Comparison of ENCODE assay signal across 21 cellular contexts in the genomic region with DNA sequence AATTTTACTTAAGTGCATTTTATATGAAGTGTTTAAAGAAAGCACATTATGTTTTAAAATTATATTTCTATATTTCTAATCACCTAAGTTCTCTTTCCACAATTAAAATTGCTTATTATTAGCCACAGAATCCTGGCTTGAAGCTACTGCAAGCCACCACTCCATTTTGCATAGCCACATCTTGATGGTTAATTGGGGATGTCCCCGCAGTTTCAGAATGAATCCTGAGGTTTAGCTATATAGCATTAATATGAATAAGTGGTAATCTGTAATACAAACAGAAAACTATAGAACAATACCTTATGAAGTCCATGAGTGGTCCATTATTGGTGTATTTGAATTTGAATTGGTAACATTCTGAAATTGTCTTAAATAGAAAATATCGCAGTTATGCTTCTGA. TPM values are rescaled to one million over a fixed set of nuclear protein-coding genes. Genes with fewer than 3 reads are reported as not detected.
DNase-seq lines count a peak whose midpoint lies in the region; ATAC-seq, FAIRE-seq and TF ChIP-seq lines count a peak whose summit lies in the region.
"Had no signal": no experiment of that assay in that cellular context is flagged by ENCODE, and none has a peak within 500 bp of the region (broad histone marks: within the 10 kb centered on the region; RNA-seq: fewer than 3 reads in every experiment).

No MANE protein-coding gene starts in this region.

- peaks cover 7% of the 10 kb centered on the region; the same call in 1 of the 2 replicates for H3K4me1 ChIP-seq in GM12878 (ENCODE audit: control insufficient read depth, insufficient read depth, low read length)
- H3K4me1 ChIP-seq: heart left ventricle had no signal

- no peak for TF ChIP-seq POLR2A in GM12878 (IDR thresholded peaks at IDR 0.05; ENCODE audit: low read depth, low read length)

- no peak overlapping the region for H3K4me3 ChIP-seq in GM12878
- H3K4me3 ChIP-seq: heart left ventricle, SK-N-MC had no signal

- peak; percentile 86 for FAIRE-seq in GM12878 (lab: Jason Lieb, UNC)
- FAIRE-seq: bronchial epithelial cell had no signal

- no TSS peak for BruUV-seq in GM12878 (replicated peaks; lab: Mats Ljungman, UMichigan)

- H3K9ac ChIP-seq in GM12878 (ENCODE audit: control insufficient read depth, insufficient read depth, low read length) = no peak overlapping the region

- DNase-seq in activated CD4-positive, alpha-beta T cell treated with anti-CD3 and anti-CD28 coated beads for 48 hours = peak; percentile 44
- DNase-seq in activated CD4-positive, alpha-beta T cell treated with anti-CD3 and anti-CD28 coated beads, Interleukin-2, amount 10 ng/mL, durations not matched to agents 7 days and 5 days = no peak
- peak; percentile 23 for DNase-seq in GM12878 (ENCODE audit: low read depth, low spot score)
- DNase-seq in NCI-H1048 (lab: John Stamatoyannopoulos, UW) = no peak
- DNase-seq in T-helper 17 cell = no peak
- no peak for DNase-seq in posterior cingulate gyrus
- DNase-seq: C1 segment of cervical spinal cord, DMS 273 treated with DMSO at 0.1 percent for 48 hours, heart left ventricle, mesendoderm, NCI-H2081 treated with DMSO at 0.1 percent for 48 hours, NCI-H526, trophoblast cell had no signal

- no peak for TF ChIP-seq RAD21 in GM12878 (IDR thresholded peaks at IDR 0.05; ENCODE audit: insufficient read depth, low read depth, low read length)

- WGBS in GM12878 (ENCODE audit: insufficient coverage, insufficient replicate concordance, low lambda C conversion rate, missing lambda C conversion rate) = 0% methylated on average over 2 of the region's 2 CpGs

- peak in 1 of 2 experiments; percentile 49; a peak in 2 of 4 replicates for TF ChIP-seq EP300 in GM12878 (IDR thresholded peaks at IDR 0.05; ENCODE audit: borderline replicate concordance in 1 of 2, control insufficient read depth in 1 of 2, low read depth in 2 of 2, low read length in 2 of 2)

- peak; percentile 53 for ATAC-seq in GM18858 (IDR thresholded peaks at IDR 0.05; ENCODE audit: unreplicated experiment)
- peak; percentile 81 for ATAC-seq in HG02852 (IDR thresholded peaks at IDR 0.05; ENCODE audit: unreplicated experiment)
- peak; percentile 99 for ATAC-seq in GM12878
- no peak for ATAC-seq in T-helper 17 cell
- ATAC-seq: heart left ventricle had no signal

- no peak overlapping the region for H3K27ac Mint-ChIP-seq in activated CD4-positive, alpha-beta T cell treated with anti-CD3 and anti-CD28 coated beads, Interleukin-2, amount 10 ng/mL, durations not matched to agents 7 days and 5 days
- H3K27ac Mint-ChIP-seq in T-helper 17 cell = no peak overlapping the region
- H3K27ac Mint-ChIP-seq: activated naive CD4-positive, alpha-beta T cell treated with anti-CD3 and anti-CD28 coated beads, Interleukin-2, amount 50 U/mL, for 24 hours had no signal

- H2AFZ ChIP-seq in GM12878 (ENCODE audit: control insufficient read depth, low read depth, low read length) = no peak overlapping the region

- H3K4me3 Mint-ChIP-seq in activated CD4-positive, alpha-beta T cell treated with anti-CD3 and anti-CD28 coated beads, Interleukin-2, amount 10 ng/mL, durations not matched to agents 7 days and 5 days = no peak overlapping the region
- H3K4me3 Mint-ChIP-seq in T-helper 17 cell = no peak overlapping the region
- H3K4me3 Mint-ChIP-seq: activated naive CD4-positive, alpha-beta T cell treated with anti-CD3 and anti-CD28 coated beads, Interleukin-2, amount 50 U/mL, for 24 hours had no signal

- no peak overlapping the region for H3K27ac ChIP-seq in GM12878 (ENCODE audit: control insufficient read depth, insufficient read depth)
- H3K27ac ChIP-seq: heart left ventricle, SK-N-MC had no signal

- H3K36me3 Mint-ChIP-seq in activated CD4-positive, alpha-beta T cell treated with anti-CD3 and anti-CD28 coated beads, Interleukin-2, amount 10 ng/mL, durations not matched to agents 7 days and 5 days (ENCODE audit: low read depth) = no peaks in the 10 kb centered on the region
- H3K36me3 Mint-ChIP-seq in T-helper 17 cell (ENCODE audit: low read depth) = no peaks in the 10 kb centered on the region
- H3K36me3 Mint-ChIP-seq: activated naive CD4-positive, alpha-beta T cell treated with anti-CD3 and anti-CD28 coated beads, Interleukin-2, amount 50 U/mL, for 24 hours had no signal

- TF ChIP-seq CTCF in GM12878 (IDR thresholded peaks at IDR 0.05 in 2 of 3, conservative IDR thresholded peaks at IDR 0.05 in 1 of 3; ENCODE audit: control insufficient read depth in 2 of 3, extremely low read depth in 1 of 3, insufficient read depth in 1 of 3, low read depth in 3 of 3, low read length in 3 of 3) = no peak

- POLR2A ChIA-PET in activated CD4-positive, alpha-beta T cell treated with anti-CD3 and anti-CD28 coated beads, Interleukin-2, amount 10 ng/mL, durations not matched to agents 7 days and 5 days (lab: Charles Lee) = no interaction called here
- POLR2A ChIA-PET in GM12878 (lab: Charles Lee) = interaction anchor here (0.5 to 1.6 kb wide), 3 partner anchors 10 to 25 kb away, joined by 4 to 6 read pairs (median 5); a partner anchor contains a TSS

- H3K27me3 Mint-ChIP-seq in activated CD4-positive, alpha-beta T cell treated with anti-CD3 and anti-CD28 coated beads, Interleukin-2, amount 10 ng/mL, durations not matched to agents 7 days and 5 days = peaks cover 3% of the 10 kb centered on the region
- H3K27me3 Mint-ChIP-seq in T-helper 17 cell = no peaks in the 10 kb centered on the region
- H3K27me3 Mint-ChIP-seq: activated naive CD4-positive, alpha-beta T cell treated with anti-CD3 and anti-CD28 coated beads, Interleukin-2, amount 50 U/mL, for 24 hours had no signal

- no peaks in the 10 kb centered on the region for H3K9me3 Mint-ChIP-seq in activated CD4-positive, alpha-beta T cell treated with anti-CD3 and anti-CD28 coated beads, Interleukin-2, amount 10 ng/mL, durations not matched to agents 7 days and 5 days
- H3K9me3 Mint-ChIP-seq: activated naive CD4-positive, alpha-beta T cell treated with anti-CD3 and anti-CD28 coated beads, Interleukin-2, amount 50 U/mL, for 24 hours had no signal

- peaks cover 2% of the 10 kb centered on the region for H3K4me1 Mint-ChIP-seq in activated CD4-positive, alpha-beta T cell treated with anti-CD3 and anti-CD28 coated beads, Interleukin-2, amount 10 ng/mL, durations not matched to agents 7 days and 5 days
- H3K4me1 Mint-ChIP-seq in T-helper 17 cell = peaks cover 2% of the 10 kb centered on the region
- H3K4me1 Mint-ChIP-seq: activated naive CD4-positive, alpha-beta T cell treated with anti-CD3 and anti-CD28 coated beads, Interleukin-2, amount 50 U/mL, for 24 hours had no signal

- in situ Hi-C loops in GM12878 (cut with MboI) = no loop called here

- no peaks in the 10 kb centered on the region for H3K79me2 ChIP-seq in GM12878 (ENCODE audit: control insufficient read depth, insufficient read depth, low read length)

- RAD21 ChIA-PET in GM12878 (lab: Charles Lee; ENCODE audit: unreplicated experiment) = interaction anchor here (0.8 to 1.7 kb wide), 7 partner anchors 10 to 145 kb away, joined by 3 to 9 read pairs (median 5); a partner anchor contains a TSS

- H3K9me3 ChIP-seq in GM12878 (replicated peaks; ENCODE audit: control insufficient read depth, insufficient read depth, low read length) = no peaks in the 10 kb centered on the region
- no peaks in the 10 kb centered on the region for H3K9me3 ChIP-seq in T-helper 17 cell (ENCODE audit: control insufficient read depth, low read length, poor library complexity, severe bottlenecking)
- H3K9me3 ChIP-seq: heart left ventricle had no signal

- no peaks in the 10 kb centered on the region; a peak in 1 of 4 replicates for H3K27me3 ChIP-seq in GM12878 (replicated peaks in 1 of 2; ENCODE audit: control insufficient read depth in 2 of 2, insufficient read depth in 2 of 2, low read length in 1 of 2)
- H3K27me3 ChIP-seq: heart left ventricle had no signal

- H3K4me2 ChIP-seq in GM12878 (ENCODE audit: control insufficient read depth, insufficient read depth) = no peak overlapping the region

- SMC1A ChIA-PET in GM12878 (lab: Charles Lee; ENCODE audit: uncharacterized antibody, unreplicated experiment) = interaction anchor here (0.7 to 2.6 kb wide), 6 partner anchors 8 to 148 kb away, joined by 3 to 20 read pairs (median 3); a partner anchor contains a TSS

- H4K20me1 ChIP-seq in GM12878 (ENCODE audit: control insufficient read depth, insufficient read depth) = no peaks in the 10 kb centered on the region

- H3K36me3 ChIP-seq in GM12878 (ENCODE audit: control insufficient read depth in 2 of 2, insufficient read depth in 2 of 2, low read length in 1 of 2) = no peaks in the 10 kb centered on the region
- H3K36me3 ChIP-seq: heart left ventricle had no signal

- intact Hi-C loops in GM12878 (cut with micrococcal nuclease; ENCODE audit: unreplicated experiment) (no loop called here), posterior cingulate gyrus (cut with DNase I) (no loop called here)

- CTCF ChIA-PET in activated CD4-positive, alpha-beta T cell treated with anti-CD3 and anti-CD28 coated beads, Interleukin-2, amount 10 ng/mL, durations not matched to agents 7 days and 5 days (lab: Charles Lee) = interaction anchor here (0.6 to 1.8 kb wide), 2 partner anchors 12 to 21 kb away, joined by 3 to 4 read pairs; a partner anchor contains a TSS
- CTCF ChIA-PET in GM12878 (lab: Yijun Ruan, JAX) = interaction anchor here (0.8 to 2.7 kb wide), 3 partner anchors 12 to 161 kb away, joined by 3 to 18 read pairs (median 3); a partner anchor contains a TSS

RNA-seq across cellular contexts. Expression of a gene that starts 11.6 kb away (rescaled TPM):
- 10 to 100 TPM; 24.0 to 27.1 TPM for total RNA-seq in activated CD4-positive, alpha-beta T cell treated with anti-CD3 and anti-CD28 coated beads, Interleukin-2, amount 10 ng/mL, durations not matched to agents 7 days and 5 days
- total RNA-seq in GM12878 (2013; cell fraction: nucleolus; rRNA removed) = 22.0 and 23.1 TPM in 2 replicates
- total RNA-seq in GM12878 (2014; rRNA removed) = 7.7 and 8.8 TPM in 2 replicates
- total RNA-seq in GM12878 (2014; rRNA removed; fragmentation: Illumina TruSeq; extraction: Trizol) = 20.0 and 21.0 TPM in 2 replicates
- total RNA-seq in GM12878 (2021) = 17.2 and 18.3 TPM in 2 replicates
- 12.6 TPM for polyA plus RNA-seq in GM12878 (2011; ENCODE audit: low read depth)
- 25.2 and 34.7 TPM in 2 replicates for polyA plus RNA-seq in GM12878 (2011; rRNA removed)
- 12.0 and 12.5 TPM in 2 replicates for polyA plus RNA-seq in GM12878 (2011; cell fraction: cytosol; rRNA removed)
- 6.0 and 6.8 TPM in 2 replicates for polyA plus RNA-seq in GM12878 (2011; cell fraction: nucleus; rRNA removed)
- polyA plus RNA-seq in GM12878 (2012) = 26.1 and 30.0 TPM in 2 replicates
- 27.2 and 29.7 TPM in 2 replicates for polyA plus RNA-seq in GM12878 (2014; fragmentation: Illumina TruSeq; extraction: Trizol)
- polyA plus RNA-seq in GM12878 (2014; fragmentation: Nextera tagmentation; extraction: Ambion mirVana) = 10 to 100 TPM; 11.8 to 12.1 TPM
- polyA plus RNA-seq in GM12878 (2014; rRNA removed) = 14.2 and 14.5 TPM in 2 replicates
- polyA plus RNA-seq in GM12878 (2016; fragmentation: Nextera tagmentation; extraction: Ambion mirVana) = 10 to 100 TPM; 24.4 to 29.9 TPM
- 22.0 and 22.5 TPM in 2 replicates for polyA minus RNA-seq in GM12878 (2011; rRNA and poly(A)+ RNA removed)
- polyA minus RNA-seq in GM12878 (2011; cell fraction: cytosol; rRNA and poly(A)+ RNA removed) = 13.4 and 13.6 TPM in 2 replicates
- 4.8 and 7.3 TPM in 2 replicates for polyA minus RNA-seq in GM12878 (2011; cell fraction: nucleus; rRNA and poly(A)+ RNA removed)
- total RNA-seq in T-helper 17 cell = 1 to 10 TPM; 7.0 to 9.1 TPM

RNA-seq across cellular contexts. Expression of a gene that starts 12.1 kb away (rescaled TPM):
- under 1 TPM; 0.37 to 0.40 TPM for total RNA-seq in activated CD4-positive, alpha-beta T cell treated with anti-CD3 and anti-CD28 coated beads, Interleukin-2, amount 10 ng/mL, durations not matched to agents 7 days and 5 days
- 0.81 TPM in 1 of 2 replicates, not detected in the other for total RNA-seq in GM12878 (2013; cell fraction: nucleolus; rRNA removed)
- total RNA-seq in GM12878 (2014; rRNA removed) (0.22 TPM in 1 of 2 replicates, not detected in the other), GM12878 (2014; rRNA removed; fragmentation: Illumina TruSeq; extraction: Trizol) (0.22 and 0.28 TPM in 2 replicates), GM12878 (2021) (not detected in 2 replicates), T-helper 17 cell (under 1 TPM in 1 of 2 donors, not detected in 1; 0.80 TPM)
- not detected for polyA plus RNA-seq in GM12878 (2011; ENCODE audit: low read depth)
- polyA plus RNA-seq in GM12878 (2011; rRNA removed) (0.08 and 0.27 TPM in 2 replicates), GM12878 (2014; fragmentation: Illumina TruSeq; extraction: Trizol) (0.78 TPM in 1 of 2 replicates, not detected in the other), GM12878 (2014; fragmentation: Nextera tagmentation; extraction: Ambion mirVana) (not detected), GM12878 (2014; rRNA removed) (0.22 TPM in 1 of 2 replicates, not detected in the other), GM12878 (2016; fragmentation: Nextera tagmentation; extraction: Ambion mirVana) (under 1 TPM in 1 of 2 experiments, not detected in 1; 0.18 TPM)
- not detected in 2 replicates for polyA plus RNA-seq in GM12878 (2011; cell fraction: cytosol; rRNA removed)
- 0.27 and 0.32 TPM in 2 replicates for polyA plus RNA-seq in GM12878 (2011; cell fraction: nucleus; rRNA removed)
- polyA plus RNA-seq in GM12878 (2012) = 0.15 TPM in 1 of 2 replicates, not detected in the other
- polyA minus RNA-seq in GM12878 (2011; rRNA and poly(A)+ RNA removed) = not detected in 2 replicates
- polyA minus RNA-seq in GM12878 (2011; cell fraction: cytosol; rRNA and poly(A)+ RNA removed) = not detected in 2 replicates
- not detected in 2 replicates for polyA minus RNA-seq in GM12878 (2011; cell fraction: nucleus; rRNA and poly(A)+ RNA removed)
- total RNA-seq: A172, MCF 10A had no signal
- polyA plus RNA-seq: heart left ventricle, neural cell had no signal

RNA-seq across cellular contexts. Expression of a gene that starts 57.0 kb away (rescaled TPM):
- 100 to 1,000 TPM; 111 to 117 TPM for total RNA-seq in activated CD4-positive, alpha-beta T cell treated with anti-CD3 and anti-CD28 coated beads, Interleukin-2, amount 10 ng/mL, durations not matched to agents 7 days and 5 days
- total RNA-seq in GM12878 (2013; cell fraction: nucleolus; rRNA removed) = 122 and 124 TPM in 2 replicates
- total RNA-seq in GM12878 (2014; rRNA removed) = 32.8 and 52.8 TPM in 2 replicates
- 75.1 and 75.2 TPM in 2 replicates for total RNA-seq in GM12878 (2014; rRNA removed; fragmentation: Illumina TruSeq; extraction: Trizol)
- total RNA-seq in GM12878 (2021) = 49.9 and 50.3 TPM in 2 replicates
- 51.8 TPM for polyA plus RNA-seq in GM12878 (2011; ENCODE audit: low read depth)
- 174 and 224 TPM in 2 replicates for polyA plus RNA-seq in GM12878 (2011; rRNA removed)
- 87.0 TPM in 2 replicates for polyA plus RNA-seq in GM12878 (2011; cell fraction: cytosol; rRNA removed)
- polyA plus RNA-seq in GM12878 (2011; cell fraction: nucleus; rRNA removed) = 20.9 and 23.9 TPM in 2 replicates
- 75.8 and 109 TPM in 2 replicates for polyA plus RNA-seq in GM12878 (2012)
- polyA plus RNA-seq in GM12878 (2014; fragmentation: Illumina TruSeq; extraction: Trizol) = 57.7 and 77.7 TPM in 2 replicates
- 10 to 100 TPM; 68.6 to 84.8 TPM for polyA plus RNA-seq in GM12878 (2014; fragmentation: Nextera tagmentation; extraction: Ambion mirVana)
- 52.6 and 64.0 TPM in 2 replicates for polyA plus RNA-seq in GM12878 (2014; rRNA removed)
- polyA plus RNA-seq in GM12878 (2016; fragmentation: Nextera tagmentation; extraction: Ambion mirVana) = 10 to 100 TPM; 49.4 to 52.4 TPM
- polyA minus RNA-seq in GM12878 (2011; rRNA and poly(A)+ RNA removed) = 102 and 156 TPM in 2 replicates
- polyA minus RNA-seq in GM12878 (2011; cell fraction: cytosol; rRNA and poly(A)+ RNA removed) = 37.6 and 40.0 TPM in 2 replicates
- polyA minus RNA-seq in GM12878 (2011; cell fraction: nucleus; rRNA and poly(A)+ RNA removed) = 10.3 and 13.8 TPM in 2 replicates
- total RNA-seq in T-helper 17 cell = 100 to 1,000 TPM; 103 to 139 TPM

Comparison
In these comparisons a context has a peak if more than half of its experiments do, and no peak if none do; other contexts are left out.
1. DNase-seq: peak in activated CD4-positive, alpha-beta T cell treated with anti-CD3 and anti-CD28 coated beads for 48 hours (single experiment) and GM12878 (single experiment); none in activated CD4-positive, alpha-beta T cell treated with anti-CD3 and anti-CD28 coated beads, Interleukin-2, amount 10 ng/mL, durations not matched to agents 7 days and 5 days (single experiment), NCI-H1048 (single experiment), T-helper 17 cell (0 of 3) and posterior cingulate gyrus (0 of 10).